8 cellular contexts compared by ENCODE assay signal in genomic region chr16:2500937-2501750, GRCh38. TPM values are rescaled to one million over a fixed set of nuclear protein-coding genes. Genes with fewer than 3 reads are reported as not detected.
DNase-seq lines count a peak whose midpoint lies in the region; ATAC-seq lines count a peak whose summit lies in the region.

No MANE protein-coding gene starts in this region.

- ATAC-seq in HG03139 (IDR thresholded peaks at IDR 0.05; ENCODE audit: unreplicated experiment): peak; percentile 63
- ATAC-seq in activated CD8-positive, alpha-beta T cell treated with anti-CD3 and anti-CD28 coated beads, Interleukin-2, amount 10 ng/mL, durations not matched to agents 7 days and 5 days: peak; percentile 94
- no peak for ATAC-seq in GM21390 (IDR thresholded peaks at IDR 0.05; ENCODE audit: unreplicated experiment)

- no peaks in the 10 kb centered on the region for H3K9me3 Mint-ChIP-seq in activated CD8-positive, alpha-beta T cell treated with anti-CD3 and anti-CD28 coated beads, Interleukin-2, amount 10 ng/mL, durations not matched to agents 7 days and 5 days (ENCODE audit: insufficient read depth)

- no peaks in the 10 kb centered on the region for H3K4me1 Mint-ChIP-seq in activated CD8-positive, alpha-beta T cell treated with anti-CD3 and anti-CD28 coated beads, Interleukin-2, amount 10 ng/mL, durations not matched to agents 7 days and 5 days (ENCODE audit: low read depth)

- POLR2A ChIA-PET in activated CD8-positive, alpha-beta T cell treated with anti-CD3 and anti-CD28 coated beads, Interleukin-2, amount 10 ng/mL, durations not matched to agents 7 days and 5 days (lab: Charles Lee): interaction anchor here (1.4 kb wide), 2 partner anchors 12 to 41 kb away, joined by 3 to 5 read pairs; partner anchors contain the start of genes ATP6V0C and TEDC2

- no peak overlapping the region for H3K27ac Mint-ChIP-seq in activated CD8-positive, alpha-beta T cell treated with anti-CD3 and anti-CD28 coated beads, Interleukin-2, amount 10 ng/mL, durations not matched to agents 7 days and 5 days

- no peak overlapping the region for H3K4me3 Mint-ChIP-seq in activated CD8-positive, alpha-beta T cell treated with anti-CD3 and anti-CD28 coated beads, Interleukin-2, amount 10 ng/mL, durations not matched to agents 7 days and 5 days

- H3K36me3 Mint-ChIP-seq in activated CD8-positive, alpha-beta T cell treated with anti-CD3 and anti-CD28 coated beads, Interleukin-2, amount 10 ng/mL, durations not matched to agents 7 days and 5 days (ENCODE audit: low read depth): peaks cover 7% of the 10 kb centered on the region

- CTCF ChIA-PET in activated CD8-positive, alpha-beta T cell treated with anti-CD3 and anti-CD28 coated beads, Interleukin-2, amount 10 ng/mL, durations not matched to agents 7 days and 5 days (lab: Charles Lee): interaction anchor here (0.9 to 3.4 kb wide), 20 partner anchors 9 to 306 kb away, joined by 3 to 27 read pairs (median 5); partner anchors contain the start of genes AMDHD2, ATP6V0C, ECI1 and TBC1D24

- no peaks in the 10 kb centered on the region for H3K27me3 Mint-ChIP-seq in activated CD8-positive, alpha-beta T cell treated with anti-CD3 and anti-CD28 coated beads, Interleukin-2, amount 10 ng/mL, durations not matched to agents 7 days and 5 days (ENCODE audit: low read depth)

- DNase-seq in DMS114 treated with DMSO at 0.1 percent for 48 hours (lab: John Stamatoyannopoulos, UW; ENCODE audit: unreplicated experiment) (peak; percentile 39), NCI-H774 (lab: John Stamatoyannopoulos, UW) (peak; percentile 1), medulla oblongata (ENCODE audit: extremely low spot score) (peak; percentile 88)
- peak; percentile 85 for DNase-seq in activated CD8-positive, alpha-beta T cell treated with anti-CD3 and anti-CD28 coated beads, Interleukin-2, amount 10 ng/mL, durations not matched to agents 7 days and 5 days
- peak; percentile 66 for DNase-seq in effector CD4-positive, alpha-beta T cell
- DNase-seq in stimulated activated CD4-positive, alpha-beta T cell treated with anti-CD3 and anti-CD28 coated beads, TNF-alpha, amount 100 ng/mL, for 48 hours (ENCODE audit: low read depth in 3 of 3): peak; percentile 61 to 67 (median 65)

RNA-seq across cellular contexts. Expression of gene ATP6V0C, which starts 12.6 kb away (rescaled TPM):
- total RNA-seq in activated CD8-positive, alpha-beta T cell treated with anti-CD3 and anti-CD28 coated beads, Interleukin-2, amount 10 ng/mL, durations not matched to agents 7 days and 5 days: 100 to 1,000 TPM; 105 to 110 TPM

RNA-seq across cellular contexts. Expression of gene AMDHD2, which starts 19.0 kb away (rescaled TPM):
- 10 to 100 TPM; 54.0 to 58.5 TPM for total RNA-seq in activated CD8-positive, alpha-beta T cell treated with anti-CD3 and anti-CD28 coated beads, Interleukin-2, amount 10 ng/mL, durations not matched to agents 7 days and 5 days

RNA-seq across cellular contexts. Expression of gene TBC1D24, which starts 26.2 kb away (rescaled TPM):
- total RNA-seq in activated CD8-positive, alpha-beta T cell treated with anti-CD3 and anti-CD28 coated beads, Interleukin-2, amount 10 ng/mL, durations not matched to agents 7 days and 5 days: 10 to 100 TPM; 21.1 to 22.4 TPM

RNA-seq across cellular contexts. Expression of gene NTN3, which starts 30.0 kb away (rescaled TPM):
- total RNA-seq in activated CD8-positive, alpha-beta T cell treated with anti-CD3 and anti-CD28 coated beads, Interleukin-2, amount 10 ng/mL, durations not matched to agents 7 days and 5 days: under 1 TPM in 1 of 2 experiments, not detected in 1; 0.10 TPM

RNA-seq across cellular contexts. Expression of gene CEMP1, which starts 30.1 kb away (rescaled TPM):
- total RNA-seq in activated CD8-positive, alpha-beta T cell treated with anti-CD3 and anti-CD28 coated beads, Interleukin-2, amount 10 ng/mL, durations not matched to agents 7 days and 5 days: not detected

Comparison
In these comparisons a context has a peak if more than half of its experiments do, and no peak if none do; other contexts are left out.
1. DNase-seq: peak in every context shown above with its lines; median percentile 88 in medulla oblongata; 85 in activated CD8-positive, alpha-beta T cell treated with anti-CD3 and anti-CD28 coated beads, Interleukin-2, amount 10 ng/mL, durations not matched to agents 7 days and 5 days; 66 in effector CD4-positive, alpha-beta T cell; 65 in stimulated activated CD4-positive, alpha-beta T cell treated with anti-CD3 and anti-CD28 coated beads, TNF-alpha, amount 100 ng/mL, for 48 hours; 39 in DMS114 treated with DMSO at 0.1 percent for 48 hours; 1 in NCI-H774.